In the genomic region with DNA sequence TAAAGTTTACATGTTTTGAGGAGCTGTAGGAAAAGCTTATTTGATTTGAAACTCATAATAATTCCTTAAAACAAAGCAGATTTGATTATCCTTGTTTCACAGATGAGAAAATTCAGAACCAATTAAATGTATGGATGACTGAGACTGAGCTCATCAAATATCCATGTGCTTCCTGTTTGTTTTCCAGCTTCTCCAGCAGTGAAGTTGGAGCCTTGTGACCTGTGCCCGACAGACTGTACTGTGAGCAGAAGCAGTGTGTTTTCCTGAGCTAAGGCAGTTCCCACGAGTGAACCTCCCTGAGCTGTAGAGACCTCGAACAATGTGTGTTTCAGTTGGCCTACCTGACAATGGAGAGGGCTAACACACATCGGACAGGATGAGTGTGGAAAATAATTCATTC, we compare ENCODE assay signal across 2 cellular contexts.
TF ChIP-seq lines count a peak whose summit lies in the region.

No MANE protein-coding gene starts in this region.

TF ChIP-seq in IMR-90, 13 proteins besides CTCF, POLR2A, EP300 and RAD21:
- TF ChIP-seq USF2 (IDR thresholded peaks at IDR 0.05; ENCODE audit: low read depth, low read length): no peak
- no peak for TF ChIP-seq RFX5 (IDR thresholded peaks at IDR 0.05; ENCODE audit: low read depth, low read length)
- TF ChIP-seq BHLHE40 (IDR thresholded peaks at IDR 0.05; ENCODE audit: low read depth, low read length): no peak
- TF ChIP-seq RCOR1 (IDR thresholded peaks at IDR 0.05; ENCODE audit: insufficient replicate concordance, low read length): no peak
- TF ChIP-seq MAZ (IDR thresholded peaks at IDR 0.05; ENCODE audit: borderline replicate concordance, low read depth, low read length): no peak
- no peak for TF ChIP-seq FOS (IDR thresholded peaks at IDR 0.05; ENCODE audit: low read depth, low read length)
- TF ChIP-seq CEBPB (IDR thresholded peaks at IDR 0.05; ENCODE audit: low read depth, low read length): no peak
- TF ChIP-seq NFE2L2 (IDR thresholded peaks at IDR 0.05; ENCODE audit: low read depth, low read length): no peak
- TF ChIP-seq ELK1 (IDR thresholded peaks at IDR 0.05; ENCODE audit: borderline replicate concordance, low read depth, low read length): no peak
- TF ChIP-seq CHD1 (IDR thresholded peaks at IDR 0.05; ENCODE audit: low read depth, low read length): no peak
- TF ChIP-seq MXI1 (IDR thresholded peaks at IDR 0.05; ENCODE audit: borderline replicate concordance, low read depth, low read length): no peak
- TF ChIP-seq SMC3 (IDR thresholded peaks at IDR 0.05; ENCODE audit: low read depth, low read length): no peak
TF ChIP-seq in IMR-90: peak in this region for 0.

TF ChIP-seq in H1, 55 proteins besides CTCF, POLR2A, EP300 and RAD21:
- TF ChIP-seq, protein P1, sequence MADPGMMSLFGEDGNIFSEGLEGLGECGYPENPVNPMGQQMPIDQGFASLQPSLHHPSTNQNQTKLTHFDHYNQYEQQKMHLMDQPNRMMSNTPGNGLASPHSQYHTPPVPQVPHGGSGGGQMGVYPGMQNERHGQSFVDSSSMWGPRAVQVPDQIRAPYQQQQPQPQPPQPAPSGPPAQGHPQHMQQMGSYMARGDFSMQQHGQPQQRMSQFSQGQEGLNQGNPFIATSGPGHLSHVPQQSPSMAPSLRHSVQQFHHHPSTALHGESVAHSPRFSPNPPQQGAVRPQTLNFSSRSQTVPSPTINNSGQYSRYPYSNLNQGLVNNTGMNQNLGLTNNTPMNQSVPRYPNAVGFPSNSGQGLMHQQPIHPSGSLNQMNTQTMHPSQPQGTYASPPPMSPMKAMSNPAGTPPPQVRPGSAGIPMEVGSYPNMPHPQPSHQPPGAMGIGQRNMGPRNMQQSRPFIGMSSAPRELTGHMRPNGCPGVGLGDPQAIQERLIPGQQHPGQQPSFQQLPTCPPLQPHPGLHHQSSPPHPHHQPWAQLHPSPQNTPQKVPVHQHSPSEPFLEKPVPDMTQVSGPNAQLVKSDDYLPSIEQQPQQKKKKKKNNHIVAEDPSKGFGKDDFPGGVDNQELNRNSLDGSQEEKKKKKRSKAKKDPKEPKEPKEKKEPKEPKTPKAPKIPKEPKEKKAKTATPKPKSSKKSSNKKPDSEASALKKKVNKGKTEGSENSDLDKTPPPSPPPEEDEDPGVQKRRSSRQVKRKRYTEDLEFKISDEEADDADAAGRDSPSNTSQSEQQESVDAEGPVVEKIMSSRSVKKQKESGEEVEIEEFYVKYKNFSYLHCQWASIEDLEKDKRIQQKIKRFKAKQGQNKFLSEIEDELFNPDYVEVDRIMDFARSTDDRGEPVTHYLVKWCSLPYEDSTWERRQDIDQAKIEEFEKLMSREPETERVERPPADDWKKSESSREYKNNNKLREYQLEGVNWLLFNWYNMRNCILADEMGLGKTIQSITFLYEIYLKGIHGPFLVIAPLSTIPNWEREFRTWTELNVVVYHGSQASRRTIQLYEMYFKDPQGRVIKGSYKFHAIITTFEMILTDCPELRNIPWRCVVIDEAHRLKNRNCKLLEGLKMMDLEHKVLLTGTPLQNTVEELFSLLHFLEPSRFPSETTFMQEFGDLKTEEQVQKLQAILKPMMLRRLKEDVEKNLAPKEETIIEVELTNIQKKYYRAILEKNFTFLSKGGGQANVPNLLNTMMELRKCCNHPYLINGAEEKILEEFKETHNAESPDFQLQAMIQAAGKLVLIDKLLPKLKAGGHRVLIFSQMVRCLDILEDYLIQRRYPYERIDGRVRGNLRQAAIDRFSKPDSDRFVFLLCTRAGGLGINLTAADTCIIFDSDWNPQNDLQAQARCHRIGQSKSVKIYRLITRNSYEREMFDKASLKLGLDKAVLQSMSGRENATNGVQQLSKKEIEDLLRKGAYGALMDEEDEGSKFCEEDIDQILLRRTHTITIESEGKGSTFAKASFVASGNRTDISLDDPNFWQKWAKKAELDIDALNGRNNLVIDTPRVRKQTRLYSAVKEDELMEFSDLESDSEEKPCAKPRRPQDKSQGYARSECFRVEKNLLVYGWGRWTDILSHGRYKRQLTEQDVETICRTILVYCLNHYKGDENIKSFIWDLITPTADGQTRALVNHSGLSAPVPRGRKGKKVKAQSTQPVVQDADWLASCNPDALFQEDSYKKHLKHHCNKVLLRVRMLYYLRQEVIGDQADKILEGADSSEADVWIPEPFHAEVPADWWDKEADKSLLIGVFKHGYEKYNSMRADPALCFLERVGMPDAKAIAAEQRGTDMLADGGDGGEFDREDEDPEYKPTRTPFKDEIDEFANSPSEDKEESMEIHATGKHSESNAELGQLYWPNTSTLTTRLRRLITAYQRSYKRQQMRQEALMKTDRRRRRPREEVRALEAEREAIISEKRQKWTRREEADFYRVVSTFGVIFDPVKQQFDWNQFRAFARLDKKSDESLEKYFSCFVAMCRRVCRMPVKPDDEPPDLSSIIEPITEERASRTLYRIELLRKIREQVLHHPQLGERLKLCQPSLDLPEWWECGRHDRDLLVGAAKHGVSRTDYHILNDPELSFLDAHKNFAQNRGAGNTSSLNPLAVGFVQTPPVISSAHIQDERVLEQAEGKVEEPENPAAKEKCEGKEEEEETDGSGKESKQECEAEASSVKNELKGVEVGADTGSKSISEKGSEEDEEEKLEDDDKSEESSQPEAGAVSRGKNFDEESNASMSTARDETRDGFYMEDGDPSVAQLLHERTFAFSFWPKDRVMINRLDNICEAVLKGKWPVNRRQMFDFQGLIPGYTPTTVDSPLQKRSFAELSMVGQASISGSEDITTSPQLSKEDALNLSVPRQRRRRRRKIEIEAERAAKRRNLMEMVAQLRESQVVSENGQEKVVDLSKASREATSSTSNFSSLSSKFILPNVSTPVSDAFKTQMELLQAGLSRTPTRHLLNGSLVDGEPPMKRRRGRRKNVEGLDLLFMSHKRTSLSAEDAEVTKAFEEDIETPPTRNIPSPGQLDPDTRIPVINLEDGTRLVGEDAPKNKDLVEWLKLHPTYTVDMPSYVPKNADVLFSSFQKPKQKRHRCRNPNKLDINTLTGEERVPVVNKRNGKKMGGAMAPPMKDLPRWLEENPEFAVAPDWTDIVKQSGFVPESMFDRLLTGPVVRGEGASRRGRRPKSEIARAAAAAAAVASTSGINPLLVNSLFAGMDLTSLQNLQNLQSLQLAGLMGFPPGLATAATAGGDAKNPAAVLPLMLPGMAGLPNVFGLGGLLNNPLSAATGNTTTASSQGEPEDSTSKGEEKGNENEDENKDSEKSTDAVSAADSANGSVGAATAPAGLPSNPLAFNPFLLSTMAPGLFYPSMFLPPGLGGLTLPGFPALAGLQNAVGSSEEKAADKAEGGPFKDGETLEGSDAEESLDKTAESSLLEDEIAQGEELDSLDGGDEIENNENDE (IDR thresholded peaks at IDR 0.05; ENCODE audit: insufficient replicate concordance, low read length): no peak
- no peak for TF ChIP-seq CTBP2 (IDR thresholded peaks at IDR 0.05; ENCODE audit: borderline replicate concordance, insufficient read depth, insufficient read length, low read length)
- TF ChIP-seq NRF1 (IDR thresholded peaks at IDR 0.05; ENCODE audit: low read depth, low read length): no peak
- no peak for TF ChIP-seq POLR2AphosphoS5 (IDR thresholded peaks at IDR 0.05; ENCODE audit: low read depth, low read length)
- no peak for TF ChIP-seq MAX (IDR thresholded peaks at IDR 0.05)
- TF ChIP-seq SIRT6 (IDR thresholded peaks at IDR 0.05; ENCODE audit: low read length): no peak
- no peak for TF ChIP-seq CHD1 (IDR thresholded peaks at IDR 0.05; ENCODE audit: low read depth, low read length)
- TF ChIP-seq TAF1 (IDR thresholded peaks at IDR 0.05; ENCODE audit: low read depth, low read length): no peak
- TF ChIP-seq POU5F1 (IDR thresholded peaks at IDR 0.05; ENCODE audit: low read depth, low read length): no peak
- TF ChIP-seq JUN (IDR thresholded peaks at IDR 0.05; ENCODE audit: low read depth, low read length): no peak
- TF ChIP-seq BRCA1 (IDR thresholded peaks at IDR 0.05; ENCODE audit: low read depth, low read length): no peak
- TF ChIP-seq ATF3 (IDR thresholded peaks at IDR 0.05; ENCODE audit: insufficient read depth, low read depth, low read length): no peak
- TF ChIP-seq CBX5 (IDR thresholded peaks at IDR 0.05; ENCODE audit: low read depth, low read length): no peak
